In genomic region chr3:136671921-136672320, GRCh38 we compare ENCODE assay signal across 15 cellular contexts.
DNase-seq lines count a peak whose midpoint lies in the region; ATAC-seq and TF ChIP-seq lines count a peak whose summit lies in the region.
"Had no signal": no experiment of that assay in that cellular context is flagged by ENCODE, and none has a peak within 500 bp of the region (broad histone marks: within the 10 kb centered on the region; RNA-seq: fewer than 3 reads in every experiment).

No MANE protein-coding gene starts in this region.

- DNase-seq in SK-N-SH (no peak), amniotic epithelial cell (ENCODE audit: low read depth) (peak; percentile 66), fibroblast of villous mesenchyme (ENCODE audit: low read depth) (peak; percentile 37), medulla oblongata (ENCODE audit: extremely low spot score) (no peak), T1000 (lab: John Stamatoyannopoulos, UW) (no peak), sigmoid colon (no peak)
- DNase-seq: adrenal gland, NCI-H187 treated with DMSO at 0.1 percent for 48 hours, NCI-H526 treated with DMSO at 0.1 percent for 48 hours, tibial artery had no signal

- H3K9me3 ChIP-seq in SK-N-SH: no peaks in the 10 kb centered on the region
- H3K9me3 ChIP-seq in sigmoid colon: no peaks in the 10 kb centered on the region
- H3K9me3 ChIP-seq: adrenal gland, SJSA1, tibial artery had no signal

- TF ChIP-seq POLR2A in sigmoid colon (IDR thresholded peaks at IDR 0.05): no peak

- no peak overlapping the region for H3K4me2 ChIP-seq in SK-N-SH

- H3K79me2 ChIP-seq in SK-N-SH (ENCODE audit: insufficient read depth): peaks cover 90% of the 10 kb centered on the region

- H2AFZ ChIP-seq in SK-N-SH (ENCODE audit: low read depth): no peak overlapping the region

- H3K4me3 ChIP-seq in SK-N-SH (ENCODE audit: low read depth in 2 of 2, low read length in 1 of 2) (no peak overlapping the region), fibroblast of villous mesenchyme (ENCODE audit: low read depth, low read length) (no peak overlapping the region), sigmoid colon (no peak overlapping the region)
- H3K4me3 ChIP-seq: adrenal gland, SJSA1, tibial artery had no signal

- H3K9ac ChIP-seq in SK-N-SH: no peak overlapping the region

- no peak for TF ChIP-seq CTCF in SK-N-SH (IDR thresholded peaks at IDR 0.05)
- no peak for TF ChIP-seq CTCF in fibroblast of villous mesenchyme (IDR thresholded peaks at IDR 0.05; ENCODE audit: insufficient read depth, low read depth, low read length)
- TF ChIP-seq CTCF in sigmoid colon (IDR thresholded peaks at IDR 0.05): no peak

- H3K27ac ChIP-seq in SK-N-SH (ENCODE audit: low read depth in 2 of 2, low read length in 1 of 2): peak overlapping the region in 1 of 2 experiments; percentile 48; a peak in 2 of 4 replicates
- H3K27ac ChIP-seq in sigmoid colon: no peak overlapping the region
- H3K27ac ChIP-seq: 22Rv1, adrenal gland, SJSA1, tibial artery had no signal

- ATAC-seq in SK-N-SH treated with all-trans-retinoic acid at 6 μM for 48 hours (peak; percentile 85), GM19023 (IDR thresholded peaks at IDR 0.05; ENCODE audit: unreplicated experiment) (no peak)
- ATAC-seq: stimulated activated memory B cell treated with anti-CD40 and anti-IgM and Interleukin-4, amounts not matched to agents 10 μg/mL and 1 μg/mL and 100 μg/mL, for 72 hours had no signal

- H3K9me2 ChIP-seq in SK-N-SH: no peaks in the 10 kb centered on the region

- H3K27me3 ChIP-seq in SK-N-SH (ENCODE audit: insufficient read depth) (no peaks in the 10 kb centered on the region), sigmoid colon (no peaks in the 10 kb centered on the region)
- H3K27me3 ChIP-seq: adrenal gland, SJSA1, tibial artery had no signal

- POLR2A ChIA-PET in SK-N-SH (lab: Yijun Ruan, JAX): no interaction called here

- peaks cover 6% of the 10 kb centered on the region for H3F3A ChIP-seq in SK-N-SH (replicated peaks; ENCODE audit: insufficient read depth)

- no peak for TF ChIP-seq RAD21 in SK-N-SH (IDR thresholded peaks at IDR 0.05; ENCODE audit: low read length)

- H3K4me1 ChIP-seq in SK-N-SH (ENCODE audit: control insufficient read depth in 1 of 2, insufficient read depth in 2 of 2, low read depth in 1 of 2, low read length in 1 of 2): peaks cover 0 to 5% of the 10 kb centered on the region in 2 experiments; a peak in 2 of 4 replicates
- H3K4me1 ChIP-seq in sigmoid colon: peaks cover 0 to 45% (median 23%) of the 10 kb centered on the region in 4 donors

- H3K36me3 ChIP-seq in SK-N-SH (replicated peaks in 1 of 2; ENCODE audit: control insufficient read depth in 1 of 2, insufficient read depth in 2 of 2, low read length in 1 of 2): no peaks in the 10 kb centered on the region
- H3K36me3 ChIP-seq in sigmoid colon: no peaks in the 10 kb centered on the region
- H3K36me3 ChIP-seq: adrenal gland, tibial artery had no signal

- TF ChIP-seq EP300 in SK-N-SH (IDR thresholded peaks at IDR 0.05; ENCODE audit: borderline replicate concordance in 1 of 2, low read depth in 1 of 2, low read length in 1 of 2): no peak
- TF ChIP-seq EP300 in sigmoid colon (IDR thresholded peaks at IDR 0.05): no peak

- intact Hi-C loops in sigmoid colon (cut with DNase I): no loop called here

- CTCF ChIA-PET in SK-N-SH (lab: Yijun Ruan, JAX): interaction anchor here (0.6 to 1.3 kb wide), 2 partner anchors 176 to 361 kb away, joined by 3 read pairs; no protein-coding TSS in a partner anchor

- H4K20me1 ChIP-seq in SK-N-SH (ENCODE audit: insufficient read depth): no peaks in the 10 kb centered on the region

TF ChIP-seq in SK-N-SH treated with all-trans-retinoic acid at 6 μM for 48 hours, 23 proteins besides CTCF, POLR2A, EP300 and RAD21:
- TF ChIP-seq PPARA (CRISPR knock-in tag; IDR thresholded peaks at IDR 0.05; ENCODE audit: borderline replicate concordance) (no peak), ZC3H10 (CRISPR knock-in tag; IDR thresholded peaks at IDR 0.05) (no peak), CREB5 (CRISPR knock-in tag; IDR thresholded peaks at IDR 0.05; ENCODE audit: low read depth) (no peak), ZNF565 (CRISPR knock-in tag; conservative IDR thresholded peaks at IDR 0.05; ENCODE audit: low read depth) (no peak), ESRRG (CRISPR knock-in tag; IDR thresholded peaks at IDR 0.05) (no peak), ZNF70 (CRISPR knock-in tag; IDR thresholded peaks at IDR 0.05) (no peak), GLIS3 (CRISPR knock-in tag; IDR thresholded peaks at IDR 0.05) (no peak)

TF ChIP-seq in SK-N-SH, 30 proteins besides CTCF, POLR2A, EP300 and RAD21:
- TF ChIP-seq REST (IDR thresholded peaks at IDR 0.05; ENCODE audit: low read depth, low read length): no peak
- no peak for TF ChIP-seq NRF1 (IDR thresholded peaks at IDR 0.05; ENCODE audit: low read depth, low read length)

Comparison
In these comparisons a context has a peak if more than half of its experiments do, and no peak if none do; other contexts are left out.
1. DNase-seq: peak in amniotic epithelial cell (single experiment) and fibroblast of villous mesenchyme (single experiment); none in SK-N-SH (single experiment), medulla oblongata (single experiment), T1000 (single experiment) and sigmoid colon (single experiment).